In genomic region chr5:78964889-78965288, GRCh38 we compare ENCODE assay signal across 8 cellular contexts. TPM values are rescaled to one million over a fixed set of nuclear protein-coding genes. Genes with fewer than 3 reads are reported as not detected.
DNase-seq lines count a peak whose midpoint lies in the region; ATAC-seq and TF ChIP-seq lines count a peak whose summit lies in the region.

No MANE protein-coding gene starts in this region.

- peaks cover 0 to 20% (median 14%) of the 10 kb centered on the region in 4 donors for H3K36me3 ChIP-seq in stomach

- intact Hi-C loops in left ventricle myocardium superior (cut with micrococcal nuclease) (loop anchor here (5.0 kb wide), 2 partner anchors 428 to 498 kb away; no protein-coding TSS in a partner anchor), stomach (cut with DNase I; ENCODE audit: low total_unique reads) (loop anchor here (10.0 kb wide), 1 partner anchor 70 kb away; no protein-coding TSS in a partner anchor)

- TF ChIP-seq EP300 in stomach (IDR thresholded peaks at IDR 0.05): no peak

- H3K27ac ChIP-seq in VCaP (no peak overlapping the region), stomach (no peak overlapping the region)

- TF ChIP-seq POLR2A in stomach (IDR thresholded peaks at IDR 0.05): no peak

- peak; percentile 74 for ATAC-seq in left ventricle myocardium superior

- H3K27me3 ChIP-seq in stomach: no peaks in the 10 kb centered on the region

- H3K4me3 ChIP-seq in GM12865 (ENCODE audit: low read depth, low read length) (no peak overlapping the region), stomach (no peak overlapping the region)

- no peaks in the 10 kb centered on the region for H3K9me3 ChIP-seq in stomach

- 56 to 66% (median 58%) methylated on average over 2 of the region's 2 CpGs for WGBS in stomach, 5 donors

- H3K4me1 ChIP-seq in stomach: no peaks in the 10 kb centered on the region

- TF ChIP-seq CTCF in GM12865 (IDR thresholded peaks at IDR 0.05; ENCODE audit: insufficient read depth, low read depth, low read length, missing control alignments): peak; percentile 42
- peak; percentile 65 for TF ChIP-seq CTCF in VCaP (conservative IDR thresholded peaks at IDR 0.05)
- peak in 2 of 7 experiments; percentile 40 to 46 for TF ChIP-seq CTCF in stomach (IDR thresholded peaks at IDR 0.05)

- DNase-seq in GM12865 (ENCODE audit: low read depth) (peak; percentile 60), NCI-H146 (lab: John Stamatoyannopoulos, UW) (peak; percentile 54), left ventricle myocardium superior (no peak), superior temporal gyrus (ENCODE audit: extremely low spot score) (peak; percentile 92), stomach (no peak), islet precursor cell (no peak)
- no peak for DNase-seq in activated naive CD4-positive, alpha-beta T cell treated with Interleukin-2 at 50 U/mL for 16 hours

RNA-seq across cellular contexts. Expression of gene ARSB, which starts 20.2 kb away (rescaled TPM):
- total RNA-seq in left ventricle myocardium superior (11.0 TPM), stomach (10 to 100 TPM in 4 of 5 donors, under 1 TPM in 1; 0.58 to 35.6 (median 15.2) TPM)
- 1 to 10 TPM; 1.7 to 2.7 (median 1.8) TPM for polyA plus RNA-seq in stomach

Comparison
In these comparisons a context has a peak if more than half of its experiments do, and no peak if none do; other contexts are left out.
1. DNase-seq: peak in GM12865 (single experiment), NCI-H146 (single experiment) and superior temporal gyrus (single experiment); none in left ventricle myocardium superior (single experiment), stomach (single experiment), activated naive CD4-positive, alpha-beta T cell treated with Interleukin-2 at 50 U/mL for 16 hours (single experiment) and islet precursor cell (single experiment).